Comparison of ENCODE assay signal across 8 cellular contexts in genomic region chr13:106796280-106797047, GRCh38.
DNase-seq lines count a peak whose midpoint lies in the region; ATAC-seq and TF ChIP-seq lines count a peak whose summit lies in the region.

No MANE protein-coding gene starts in this region.

- peak overlapping the region; percentile 50 to 74 for H3K4me3 Mint-ChIP-seq in stimulated activated naive CD8-positive, alpha-beta T cell treated with anti-CD3 and anti-CD28 coated beads, Interleukin-15, amount 100 ng/mL, for 72 hours

- no peaks in the 10 kb centered on the region for H3K27me3 ChIP-seq in WERI-Rb-1 (ENCODE audit: insufficient read depth, low read depth, severe bottlenecking)

- H3K27ac Mint-ChIP-seq in stimulated activated naive CD8-positive, alpha-beta T cell treated with anti-CD3 and anti-CD28 coated beads, Interleukin-15, amount 100 ng/mL, for 72 hours = peak overlapping the region in 1 of 2 donors; percentile 48

- ATAC-seq in stimulated activated naive CD8-positive, alpha-beta T cell treated with anti-CD3 and anti-CD28 coated beads, Interleukin-15, amount 100 ng/mL, for 72 hours = no peak
- ATAC-seq in stimulated activated naive CD8-positive, alpha-beta T cell treated with anti-CD3 and anti-CD28 coated beads, Interleukin-15, Interleukin-2, amounts not matched to agents 100 U/mL and 50 U/mL, for 24 hours = no peak

- no peaks in the 10 kb centered on the region for H3K9me3 ChIP-seq in WERI-Rb-1 (ENCODE audit: severe bottlenecking)

- H3K9me3 Mint-ChIP-seq in stimulated activated naive CD8-positive, alpha-beta T cell treated with anti-CD3 and anti-CD28 coated beads, Interleukin-15, amount 100 ng/mL, for 72 hours = no peaks in the 10 kb centered on the region

- peaks cover 25% of the 10 kb centered on the region for H3K27me3 Mint-ChIP-seq in stimulated activated naive CD8-positive, alpha-beta T cell treated with anti-CD3 and anti-CD28 coated beads, Interleukin-15, amount 100 ng/mL, for 72 hours

- H3K27ac ChIP-seq in WERI-Rb-1 = no peak overlapping the region

- H3K36me3 ChIP-seq in WERI-Rb-1 = no peaks in the 10 kb centered on the region

- no peak for DNase-seq in stimulated activated naive CD8-positive, alpha-beta T cell treated with anti-CD3 and anti-CD28 coated beads, Interleukin-15, amount 100 ng/mL, for 72 hours
- DNase-seq in stimulated activated naive CD8-positive, alpha-beta T cell treated with anti-CD3 and anti-CD28 coated beads, Interleukin-15, Interleukin-2, amounts not matched to agents 100 U/mL and 50 U/mL, for 24 hours = no peak
- peak; percentile 97 for DNase-seq in NCI-H345 treated with DMSO at 0.1 percent for 48 hours (lab: John Stamatoyannopoulos, UW; ENCODE audit: unreplicated experiment)
- peak; percentile 97 for DNase-seq in iPS DF 19.7 (ENCODE audit: low read depth, low spot score)
- DNase-seq in stimulated activated CD4-positive, alpha-beta T cell treated with anti-CD3 and anti-CD28 coated beads, Interleukin-4, amount 100 ng/mL, for 1 hour = no peak
- DNase-seq in SKM-1 treated with dmso at 0.1 percent for 144 hours (lab: John Stamatoyannopoulos, UW; ENCODE audit: unreplicated experiment) = no peak
- DNase-seq in hippocampal formation (lab: John Stamatoyannopoulos, UW) = no peak
- DNase-seq in WERI-Rb-1 = no peak

- no peaks in the 10 kb centered on the region for H3K4me1 Mint-ChIP-seq in stimulated activated naive CD8-positive, alpha-beta T cell treated with anti-CD3 and anti-CD28 coated beads, Interleukin-15, amount 100 ng/mL, for 72 hours

- no peak overlapping the region for H3K4me3 ChIP-seq in WERI-Rb-1 (ENCODE audit: low read depth, low read length)

- TF ChIP-seq CTCF in WERI-Rb-1 (IDR thresholded peaks at IDR 0.05; ENCODE audit: low read depth, low read length) = no peak

Comparison
In these comparisons a context has a peak if more than half of its experiments do, and no peak if none do; other contexts are left out.
1. DNase-seq: peak in NCI-H345 treated with DMSO at 0.1 percent for 48 hours (single experiment) and iPS DF 19.7 (single experiment); none in stimulated activated naive CD8-positive, alpha-beta T cell treated with anti-CD3 and anti-CD28 coated beads, Interleukin-15, amount 100 ng/mL, for 72 hours (0 of 2), stimulated activated naive CD8-positive, alpha-beta T cell treated with anti-CD3 and anti-CD28 coated beads, Interleukin-15, Interleukin-2, amounts not matched to agents 100 U/mL and 50 U/mL, for 24 hours (single experiment), stimulated activated CD4-positive, alpha-beta T cell treated with anti-CD3 and anti-CD28 coated beads, Interleukin-4, amount 100 ng/mL, for 1 hour (single experiment), SKM-1 treated with dmso at 0.1 percent for 144 hours (single experiment), hippocampal formation (0 of 2) and WERI-Rb-1 (single experiment).